9 cellular contexts compared by ENCODE assay signal in genomic region chr9:110623462-110624025, GRCh38. TPM values are rescaled to one million over a fixed set of nuclear protein-coding genes. Genes with fewer than 3 reads are reported as not detected.
DNase-seq lines count a peak whose midpoint lies in the region; ATAC-seq and FAIRE-seq lines count a peak whose summit lies in the region.
"Had no signal": no experiment of that assay in that cellular context is flagged by ENCODE, and none has a peak within 500 bp of the region (broad histone marks: within the 10 kb centered on the region; RNA-seq: fewer than 3 reads in every experiment).

No MANE protein-coding gene starts in this region.

- peak; percentile 50 for FAIRE-seq in TTC549 (lab: Jason Lieb, UNC)

- ATAC-seq in GM18861 (IDR thresholded peaks at IDR 0.05; ENCODE audit: unreplicated experiment), result peak; percentile 44
- peak; percentile 69 for ATAC-seq in sciatic nerve
- ATAC-seq: naive thymus-derived CD8-positive, alpha-beta T cell had no signal

- DNase-seq in COLO668 (lab: John Stamatoyannopoulos, UW; ENCODE audit: unreplicated experiment) (peak; percentile 55), NCI-H1417 treated with DMSO at 0.1 percent for 48 hours (lab: John Stamatoyannopoulos, UW) (peak; percentile 45), germinal center (ENCODE audit: low spot score) (peak; percentile 18), sciatic nerve (ENCODE audit: low spot score) (no peak)
- no peak for DNase-seq in activated CD8-positive, alpha-beta memory T cell treated with anti-CD3 and anti-CD28 coated beads, Interleukin-2, amount 50 U/mL, for 4 hours
- DNase-seq in activated effector memory CD4-positive, alpha-beta T cell treated with anti-CD3 and anti-CD28 coated beads, Interleukin-2, amount 50 U/mL, for 16 hours, result no peak

- intact Hi-C loops in sciatic nerve (cut with DNase I), result no loop called here

RNA-seq across cellular contexts. Expression of gene SVEP1, which starts 44.0 kb away (rescaled TPM):
- 110 TPM for total RNA-seq in sciatic nerve
- total RNA-seq: naive thymus-derived CD8-positive, alpha-beta T cell had no signal

RNA-seq across cellular contexts. Expression of gene MUSK, which starts 45.0 kb away (rescaled TPM):
- total RNA-seq in sciatic nerve, result 0.62 TPM
- total RNA-seq: naive thymus-derived CD8-positive, alpha-beta T cell had no signal

Comparison
In these comparisons a context has a peak if more than half of its experiments do, and no peak if none do; other contexts are left out.
1. DNase-seq: peak in COLO668 (single experiment), NCI-H1417 treated with DMSO at 0.1 percent for 48 hours (single experiment) and germinal center (single experiment); none in sciatic nerve (single experiment), activated CD8-positive, alpha-beta memory T cell treated with anti-CD3 and anti-CD28 coated beads, Interleukin-2, amount 50 U/mL, for 4 hours (single experiment) and activated effector memory CD4-positive, alpha-beta T cell treated with anti-CD3 and anti-CD28 coated beads, Interleukin-2, amount 50 U/mL, for 16 hours (single experiment).